1 cellular context compared by ENCODE assay signal in genomic region chr19:35775298-35776101, GRCh38.
A peak's percentile ranks its signal among the peaks of the same experiment; 100 is the strongest.
TF ChIP-seq lines count a peak whose summit lies in the region.

A gene with protein sequence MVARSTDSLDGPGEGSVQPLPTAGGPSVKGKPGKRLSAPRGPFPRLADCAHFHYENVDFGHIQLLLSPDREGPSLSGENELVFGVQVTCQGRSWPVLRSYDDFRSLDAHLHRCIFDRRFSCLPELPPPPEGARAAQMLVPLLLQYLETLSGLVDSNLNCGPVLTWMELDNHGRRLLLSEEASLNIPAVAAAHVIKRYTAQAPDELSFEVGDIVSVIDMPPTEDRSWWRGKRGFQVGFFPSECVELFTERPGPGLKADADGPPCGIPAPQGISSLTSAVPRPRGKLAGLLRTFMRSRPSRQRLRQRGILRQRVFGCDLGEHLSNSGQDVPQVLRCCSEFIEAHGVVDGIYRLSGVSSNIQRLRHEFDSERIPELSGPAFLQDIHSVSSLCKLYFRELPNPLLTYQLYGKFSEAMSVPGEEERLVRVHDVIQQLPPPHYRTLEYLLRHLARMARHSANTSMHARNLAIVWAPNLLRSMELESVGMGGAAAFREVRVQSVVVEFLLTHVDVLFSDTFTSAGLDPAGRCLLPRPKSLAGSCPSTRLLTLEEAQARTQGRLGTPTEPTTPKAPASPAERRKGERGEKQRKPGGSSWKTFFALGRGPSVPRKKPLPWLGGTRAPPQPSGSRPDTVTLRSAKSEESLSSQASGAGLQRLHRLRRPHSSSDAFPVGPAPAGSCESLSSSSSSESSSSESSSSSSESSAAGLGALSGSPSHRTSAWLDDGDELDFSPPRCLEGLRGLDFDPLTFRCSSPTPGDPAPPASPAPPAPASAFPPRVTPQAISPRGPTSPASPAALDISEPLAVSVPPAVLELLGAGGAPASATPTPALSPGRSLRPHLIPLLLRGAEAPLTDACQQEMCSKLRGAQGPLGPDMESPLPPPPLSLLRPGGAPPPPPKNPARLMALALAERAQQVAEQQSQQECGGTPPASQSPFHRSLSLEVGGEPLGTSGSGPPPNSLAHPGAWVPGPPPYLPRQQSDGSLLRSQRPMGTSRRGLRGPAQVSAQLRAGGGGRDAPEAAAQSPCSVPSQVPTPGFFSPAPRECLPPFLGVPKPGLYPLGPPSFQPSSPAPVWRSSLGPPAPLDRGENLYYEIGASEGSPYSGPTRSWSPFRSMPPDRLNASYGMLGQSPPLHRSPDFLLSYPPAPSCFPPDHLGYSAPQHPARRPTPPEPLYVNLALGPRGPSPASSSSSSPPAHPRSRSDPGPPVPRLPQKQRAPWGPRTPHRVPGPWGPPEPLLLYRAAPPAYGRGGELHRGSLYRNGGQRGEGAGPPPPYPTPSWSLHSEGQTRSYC (plus strand): TSS chr19:35775564. CDS start chr19:35775659, 95 bp downstream.

TF ChIP-seq in HCT116, 20 proteins besides CTCF, POLR2A, EP300 and RAD21 (continued from another document):
- TF ChIP-seq, protein P1, sequence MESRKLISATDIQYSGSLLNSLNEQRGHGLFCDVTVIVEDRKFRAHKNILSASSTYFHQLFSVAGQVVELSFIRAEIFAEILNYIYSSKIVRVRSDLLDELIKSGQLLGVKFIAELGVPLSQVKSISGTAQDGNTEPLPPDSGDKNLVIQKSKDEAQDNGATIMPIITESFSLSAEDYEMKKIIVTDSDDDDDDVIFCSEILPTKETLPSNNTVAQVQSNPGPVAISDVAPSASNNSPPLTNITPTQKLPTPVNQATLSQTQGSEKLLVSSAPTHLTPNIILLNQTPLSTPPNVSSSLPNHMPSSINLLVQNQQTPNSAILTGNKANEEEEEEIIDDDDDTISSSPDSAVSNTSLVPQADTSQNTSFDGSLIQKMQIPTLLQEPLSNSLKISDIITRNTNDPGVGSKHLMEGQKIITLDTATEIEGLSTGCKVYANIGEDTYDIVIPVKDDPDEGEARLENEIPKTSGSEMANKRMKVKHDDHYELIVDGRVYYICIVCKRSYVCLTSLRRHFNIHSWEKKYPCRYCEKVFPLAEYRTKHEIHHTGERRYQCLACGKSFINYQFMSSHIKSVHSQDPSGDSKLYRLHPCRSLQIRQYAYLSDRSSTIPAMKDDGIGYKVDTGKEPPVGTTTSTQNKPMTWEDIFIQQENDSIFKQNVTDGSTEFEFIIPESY (IDR thresholded peaks at IDR 0.05; ENCODE audit: extremely low read depth, insufficient replicate concordance, low read length) = no peak
- TF ChIP-seq FOSL1 (IDR thresholded peaks at IDR 0.05; ENCODE audit: low read depth) = no peak
- TF ChIP-seq CEBPB (IDR thresholded peaks at IDR 0.05; ENCODE audit: low read depth) = no peak
- peak; percentile 73 for TF ChIP-seq SP1 (IDR thresholded peaks at IDR 0.05; ENCODE audit: low read depth)
TF ChIP-seq in HCT116: peak in this region for 3.
